Comparison of ENCODE assay signal across 8 cellular contexts in genomic region chr4:174282836-174283506, GRCh38. TPM values are rescaled to one million over a fixed set of nuclear protein-coding genes. Genes with fewer than 3 reads are reported as not detected.
DNase-seq lines count a peak whose midpoint lies in the region; ATAC-seq and TF ChIP-seq lines count a peak whose summit lies in the region.

No MANE protein-coding gene starts in this region.

- peak overlapping the region; percentile 88 for H3K9ac ChIP-seq in HCT116 (ENCODE audit: low read length)
- peak overlapping the region; percentile 99 for H3K9ac ChIP-seq in MM.1S (ENCODE audit: low read length)

- peaks cover 39% of the 10 kb centered on the region for H3K4me1 Mint-ChIP-seq in nephron

- TF ChIP-seq CTCF in HCT116 (IDR thresholded peaks at IDR 0.05 in 2 of 3, conservative IDR thresholded peaks at IDR 0.05 in 1 of 3; ENCODE audit: borderline replicate concordance in 1 of 3, insufficient read depth in 1 of 3, low read depth in 2 of 3, low read length in 2 of 3), result no peak
- TF ChIP-seq CTCF in MM.1S (IDR thresholded peaks at IDR 0.05; ENCODE audit: low read length), result no peak
- no peak for TF ChIP-seq CTCF in nephron (IDR thresholded peaks at IDR 0.05; ENCODE audit: unreplicated experiment in 3 of 3)

- peaks cover 5% of the 10 kb centered on the region for H3K9me3 Mint-ChIP-seq in nephron

- peaks cover 8% of the 10 kb centered on the region; the same call in 1 of the 2 replicates for H3F3A ChIP-seq in MM.1S (ENCODE audit: insufficient read depth, low read length)

- DNase-seq in ELR (ENCODE audit: low read depth), result peak; percentile 93
- DNase-seq in HCT116 (ENCODE audit: low read depth, low spot score), result peak; percentile 91
- peak; percentile 95 for DNase-seq in MM.1S
- DNase-seq in SIG-M5 (lab: John Stamatoyannopoulos, UW), result peak; percentile 91
- peak; percentile 73 for DNase-seq in activated gamma-delta T cell treated with Interleukin-2 at 50 U/mL for 16 hours
- DNase-seq in fibroblast of the conjunctiva (ENCODE audit: low read depth), result peak; percentile 90
- peak; percentile 71 for DNase-seq in stimulated activated naive CD8-positive, alpha-beta T cell treated with anti-CD3 and anti-CD28 coated beads, Interleukin-15, Interleukin-2, amounts not matched to agents 100 U/mL and 50 U/mL, for 24 hours

- TF ChIP-seq RAD21 in HCT116 (IDR thresholded peaks at IDR 0.05; ENCODE audit: low read depth), result no peak

- H3K9me2 ChIP-seq in HCT116 (ENCODE audit: insufficient read depth), result no peaks in the 10 kb centered on the region
- no peaks in the 10 kb centered on the region for H3K9me2 ChIP-seq in MM.1S (replicated peaks; ENCODE audit: insufficient read depth, low read length)

- peak overlapping the region; percentile 82 to 91 for H3K4me3 ChIP-seq in HCT116 (replicated peaks in 1 of 2; ENCODE audit: low read depth in 1 of 2, low read length in 2 of 2)
- H3K4me3 ChIP-seq in MM.1S (ENCODE audit: low read length), result peak overlapping the region; percentile 92

- intact Hi-C loops in HCT116 (cut with micrococcal nuclease), result no loop called here

- H3K36me3 ChIP-seq in HCT116 (ENCODE audit: control insufficient read depth in 1 of 2, insufficient read depth in 2 of 2, low read length in 2 of 2) (no peaks in the 10 kb centered on the region), MM.1S (replicated peaks; ENCODE audit: insufficient read depth, low read length) (no peaks in the 10 kb centered on the region)

- ATAC-seq in HCT116, result peak; percentile 93
- ATAC-seq in stimulated activated naive CD8-positive, alpha-beta T cell treated with anti-CD3 and anti-CD28 coated beads, Interleukin-15, Interleukin-2, amounts not matched to agents 100 U/mL and 50 U/mL, for 24 hours, result peak; percentile 98

- H3K36me3 Mint-ChIP-seq in nephron (ENCODE audit: low read depth), result peaks cover 22% of the 10 kb centered on the region

- RAD21 ChIA-PET in HCT116 (lab: Charles Lee; ENCODE audit: low non-redundant PET in 1 of 2, low total read pairs in 2 of 2, uncharacterized antibody in 2 of 2, unreplicated experiment in 2 of 2), result interaction anchor here in 1 of 2 experiments (1.2 kb wide), 1 partner anchor 73 kb away, joined by 3 read pairs; no protein-coding TSS in a partner anchor

- TF ChIP-seq POLR2A in HCT116 (IDR thresholded peaks at IDR 0.05; ENCODE audit: borderline replicate concordance, extremely low read depth, insufficient read depth, insufficient read length), result no peak

- no peaks in the 10 kb centered on the region for H3K27me3 ChIP-seq in HCT116 (ENCODE audit: insufficient read depth, low read length)
- H3K27me3 ChIP-seq in MM.1S (replicated peaks; ENCODE audit: insufficient read depth, low read length), result no peaks in the 10 kb centered on the region

- H3K4me2 ChIP-seq in HCT116 (ENCODE audit: low read length) (peak overlapping the region; percentile 85), MM.1S (ENCODE audit: low read depth, low read length) (peak overlapping the region; percentile 77)

- peak overlapping the region; percentile 93 to 100 (median 100) for H3K4me3 Mint-ChIP-seq in nephron

- H2AFZ ChIP-seq in HCT116 (ENCODE audit: low read depth, low read length, poor library complexity, severe bottlenecking), result peak overlapping the region; percentile 92
- peak overlapping the region; percentile 94 for H2AFZ ChIP-seq in MM.1S (ENCODE audit: low read length)

- H3K79me2 ChIP-seq in HCT116 (ENCODE audit: insufficient read depth, low read length), result peaks cover 34% of the 10 kb centered on the region
- peaks cover 86% of the 10 kb centered on the region for H3K79me2 ChIP-seq in MM.1S (ENCODE audit: low read length)

- H3K4me1 ChIP-seq in HCT116 (ENCODE audit: control insufficient read depth in 1 of 2, insufficient read depth in 2 of 2, low read length in 2 of 2), result peaks cover 0 to 13% of the 10 kb centered on the region in 2 experiments; a peak in 2 of 4 replicates
- H3K4me1 ChIP-seq in MM.1S (ENCODE audit: low read length), result peaks cover 11% of the 10 kb centered on the region; the same call in 1 of the 2 replicates

- CTCF ChIA-PET in HCT116 (lab: Charles Lee), result no interaction called here

- no peaks in the 10 kb centered on the region for H3K9me3 ChIP-seq in HCT116 (ENCODE audit: control insufficient read depth in 1 of 2, insufficient read depth in 1 of 2, low read depth in 1 of 2, low read length in 2 of 2)
- no peaks in the 10 kb centered on the region for H3K9me3 ChIP-seq in MM.1S (replicated peaks; ENCODE audit: insufficient read depth, low read length)

- TSS peak; percentile 74 for BruUV-seq in HCT116 (replicated peaks; lab: Mats Ljungman, UMichigan)

- H3K27ac Mint-ChIP-seq in nephron, result peak overlapping the region; percentile 100

- H3K27ac ChIP-seq in HCT116 (ENCODE audit: low read depth, low read length), result peak overlapping the region; percentile 84
- peak overlapping the region; percentile 97 for H3K27ac ChIP-seq in MM.1S (ENCODE audit: low read length)

- H4K20me1 ChIP-seq in HCT116 (ENCODE audit: insufficient read depth), result no peaks in the 10 kb centered on the region
- no peaks in the 10 kb centered on the region for H4K20me1 ChIP-seq in MM.1S (ENCODE audit: insufficient read depth, low read length)

- POLR2A ChIA-PET in HCT116 (lab: Charles Lee), result no interaction called here

- H3K27me3 Mint-ChIP-seq in nephron (ENCODE audit: low read depth), result no peaks in the 10 kb centered on the region

TF ChIP-seq in HCT116, 20 proteins besides CTCF, POLR2A, EP300 and RAD21:
- TF ChIP-seq SP1 (IDR thresholded peaks at IDR 0.05; ENCODE audit: low read depth) (peak; percentile 89), MAX (IDR thresholded peaks at IDR 0.05) (no peak)

RNA-seq across cellular contexts. Expression of gene FBXO8, which starts 0.5 kb away (rescaled TPM):
- 13.0 TPM for total RNA-seq in HCT116 (2021; ENCODE audit: unreplicated experiment)
- polyA plus RNA-seq in HCT116 (2012), result 9.6 and 9.8 TPM in 2 replicates

RNA-seq across cellular contexts. Expression of gene CEP44, which starts 0.7 kb away (rescaled TPM):
- 11.5 TPM for total RNA-seq in HCT116 (2021; ENCODE audit: unreplicated experiment)
- polyA plus RNA-seq in HCT116 (2012), result 2.4 and 3.5 TPM in 2 replicates

Comparison
In these comparisons a context has a peak if more than half of its experiments do, and no peak if none do; other contexts are left out.
1. Peak in every context shown above with its lines: DNase-seq, ATAC-seq, H3K4me3 ChIP-seq and H3K27ac ChIP-seq.